ENCODE assay signal across 1 cellular context in genomic region chr3:44439499-44440295, GRCh38.
A peak's percentile ranks its signal among the peaks of the same experiment; 100 is the strongest.
TF ChIP-seq lines count a peak whose summit lies in the region.

No MANE protein-coding gene starts in this region.

TF ChIP-seq in GM12878, 131 proteins besides CTCF, POLR2A, EP300 and RAD21 (continued from another document and continues in another):
- TF ChIP-seq E4F1 (IDR thresholded peaks at IDR 0.05; ENCODE audit: borderline replicate concordance, partially characterized antibody), result peak; percentile 21
- TF ChIP-seq HDAC2 (IDR thresholded peaks at IDR 0.05), result no peak
- TF ChIP-seq MYB (IDR thresholded peaks at IDR 0.05; ENCODE audit: borderline replicate concordance, low read depth, low read length), result peak; percentile 42; the same call in 1 of the 2 replicates
- TF ChIP-seq TAF1 (IDR thresholded peaks at IDR 0.05; ENCODE audit: borderline replicate concordance, low read depth, low read length), result 0 out of 2 replicates have a peak, but pooled peaks have one; percentile 18
- no peak for TF ChIP-seq SUPT20H (IDR thresholded peaks at IDR 0.05; ENCODE audit: borderline replicate concordance, control insufficient read depth, low read depth, low read length)
- TF ChIP-seq CREM (IDR thresholded peaks at IDR 0.05; ENCODE audit: low read depth), result peak; percentile 80
- 0 out of 2 replicates have a peak, but pooled peaks have one; percentile 23 for TF ChIP-seq IRF4 (IDR thresholded peaks at IDR 0.05; ENCODE audit: low read depth, low read length)
- TF ChIP-seq KLF5 (IDR thresholded peaks at IDR 0.05; ENCODE audit: partially characterized antibody), result peak; percentile 79
- TF ChIP-seq ZNF24 (IDR thresholded peaks at IDR 0.05), result no peak
- no peak for TF ChIP-seq RBBP5 (conservative IDR thresholded peaks at IDR 0.05)
- TF ChIP-seq KDM1A (IDR thresholded peaks at IDR 0.05; ENCODE audit: borderline replicate concordance), result no peak
- no peak for TF ChIP-seq ZSCAN29 (IDR thresholded peaks at IDR 0.05)
- no peak for TF ChIP-seq FOS (IDR thresholded peaks at IDR 0.05; ENCODE audit: borderline replicate concordance, extremely low read depth, insufficient read length)
- TF ChIP-seq HDAC6 (IDR thresholded peaks at IDR 0.05; ENCODE audit: unreplicated experiment), result no peak
- peak; percentile 87 for TF ChIP-seq IKZF1 (conservative IDR thresholded peaks at IDR 0.05)
- peak; percentile 67 for TF ChIP-seq GATAD2B (conservative IDR thresholded peaks at IDR 0.05; ENCODE audit: low read depth)
- TF ChIP-seq PAX5 (IDR thresholded peaks at IDR 0.05; ENCODE audit: borderline replicate concordance, low read depth, low read length), result peak; percentile 52; the same call in 1 of the 2 replicates
- TF ChIP-seq ASH2L (IDR thresholded peaks at IDR 0.05; ENCODE audit: borderline replicate concordance, low read depth), result no peak; the same call in 1 of the 2 replicates
- TF ChIP-seq SMARCA5 (IDR thresholded peaks at IDR 0.05), result peak; percentile 60
- no peak for TF ChIP-seq IRF3 (IDR thresholded peaks at IDR 0.05)
- TF ChIP-seq MTA2 (IDR thresholded peaks at IDR 0.05; ENCODE audit: low read depth), result peak; percentile 78
- no peak for TF ChIP-seq BCLAF1 (IDR thresholded peaks at IDR 0.05)
- peak; percentile 46; the same call in 1 of the 2 replicates for TF ChIP-seq NR2F1 (conservative IDR thresholded peaks at IDR 0.05)
- TF ChIP-seq RCOR1 (conservative IDR thresholded peaks at IDR 0.05; ENCODE audit: low read depth, low read length), result no peak
- TF ChIP-seq KAT2A (conservative IDR thresholded peaks at IDR 0.05; ENCODE audit: control insufficient read depth, low read depth, low read length), result no peak
- no peak for TF ChIP-seq SREBF1 (IDR thresholded peaks at IDR 0.05; ENCODE audit: low read length)
- TF ChIP-seq POLR2AphosphoS2 (IDR thresholded peaks at IDR 0.05; ENCODE audit: low read depth, low read length), result no peak
- TF ChIP-seq NFIC (IDR thresholded peaks at IDR 0.05; ENCODE audit: low read depth, low read length), result peak; percentile 59; the same call in 1 of the 2 replicates
- peak; percentile 29; the same call in 1 of the 2 replicates for TF ChIP-seq ZBED1 (IDR thresholded peaks at IDR 0.05; ENCODE audit: borderline replicate concordance)
- TF ChIP-seq CHD4 (IDR thresholded peaks at IDR 0.05), result no peak
- TF ChIP-seq ZNF207 (IDR thresholded peaks at IDR 0.05; ENCODE audit: borderline replicate concordance), result peak; percentile 24; the same call in 1 of the 2 replicates
- no peak for TF ChIP-seq PAX8 (IDR thresholded peaks at IDR 0.05)
- TF ChIP-seq ZZZ3 (IDR thresholded peaks at IDR 0.05; ENCODE audit: control insufficient read depth, insufficient read length, low read depth), result no peak
- TF ChIP-seq BRCA1 (IDR thresholded peaks at IDR 0.05; ENCODE audit: low read depth, low read length), result no peak
- no peak for TF ChIP-seq ZNF217 (IDR thresholded peaks at IDR 0.05)
- TF ChIP-seq POU2F2 (IDR thresholded peaks at IDR 0.05; ENCODE audit: borderline replicate concordance, low read depth, low read length), result peak; percentile 83; the same call in 1 of the 3 replicates
- TF ChIP-seq STAT3 (IDR thresholded peaks at IDR 0.05; ENCODE audit: low read depth, low read length), result no peak
- TF ChIP-seq BCL11A (IDR thresholded peaks at IDR 0.05; ENCODE audit: low read depth, low read length), result peak; percentile 50; the same call in 1 of the 2 replicates
- no peak for TF ChIP-seq ATF3 (IDR thresholded peaks at IDR 0.05; ENCODE audit: borderline replicate concordance, extremely low read depth, low read depth, low read length)
- TF ChIP-seq BMI1 (IDR thresholded peaks at IDR 0.05; ENCODE audit: borderline replicate concordance), result no peak
- TF ChIP-seq YY1 (IDR thresholded peaks at IDR 0.05; ENCODE audit: low read depth, low read length), result no peak
- TF ChIP-seq ZBTB4 (CRISPR knock-in tag; IDR thresholded peaks at IDR 0.05), result no peak
- TF ChIP-seq HDGF (IDR thresholded peaks at IDR 0.05), result no peak
- peak; percentile 82 for TF ChIP-seq CREB1 (IDR thresholded peaks at IDR 0.05; ENCODE audit: low read depth)
- TF ChIP-seq BACH1 (IDR thresholded peaks at IDR 0.05; ENCODE audit: borderline replicate concordance), result no peak
- TF ChIP-seq NKRF (conservative IDR thresholded peaks at IDR 0.05), result no peak
- no peak for TF ChIP-seq SMAD1 (IDR thresholded peaks at IDR 0.05; ENCODE audit: low read depth, partially characterized antibody)
- no peak for TF ChIP-seq ELK1 (IDR thresholded peaks at IDR 0.05; ENCODE audit: low read depth, low read length)
- TF ChIP-seq CEBPB (IDR thresholded peaks at IDR 0.05; ENCODE audit: borderline replicate concordance in 1 of 2, low read depth in 2 of 2, low read length in 2 of 2), result no peak
- TF ChIP-seq E2F8 (IDR thresholded peaks at IDR 0.05; ENCODE audit: low read depth, partially characterized antibody), result peak; percentile 43
- TF ChIP-seq CHD1 (IDR thresholded peaks at IDR 0.05; ENCODE audit: low read depth, low read length), result no peak
- TF ChIP-seq HSF1 (IDR thresholded peaks at IDR 0.05; ENCODE audit: low read depth, low read length), result no peak
